Comparison of ENCODE assay signal across 13 cellular contexts in genomic region chr6:101761124-101761601, GRCh38.
A peak's percentile ranks its signal among the peaks of the same experiment; 100 is the strongest.
DNase-seq lines count a peak whose midpoint lies in the region; ATAC-seq and TF ChIP-seq lines count a peak whose summit lies in the region.
"Had no signal": no experiment of that assay in that cellular context is flagged by ENCODE, and none has a peak within 500 bp of the region (broad histone marks: within the 10 kb centered on the region; RNA-seq: fewer than 3 reads in every experiment).

No MANE protein-coding gene starts in this region.

- no peak overlapping the region for H3K4me3 Mint-ChIP-seq in activated CD4-positive, alpha-beta T cell treated with anti-CD3 and anti-CD28 coated beads, Interleukin-2, amount 10 ng/mL, durations not matched to agents 7 days and 5 days
- H3K4me3 Mint-ChIP-seq: stimulated activated naive CD8-positive, alpha-beta T cell treated with anti-CD3 and anti-CD28 coated beads, Interleukin-15, Interleukin-2, amounts not matched to agents 100 ng/mL and 50 ng/mL, for 24 hours had no signal

- ATAC-seq in left lung: peak; percentile 72
- no peak for ATAC-seq in GM18907 (IDR thresholded peaks at IDR 0.05; ENCODE audit: unreplicated experiment)
- ATAC-seq: activated CD4-positive, CD25-positive, alpha-beta regulatory T cell treated with anti-CD3 and anti-CD28 coated beads, Interleukin-2, amount 50 U/mL, for 24 hours had no signal

- no peaks in the 10 kb centered on the region for H3K27me3 Mint-ChIP-seq in activated CD4-positive, alpha-beta T cell treated with anti-CD3 and anti-CD28 coated beads, Interleukin-2, amount 10 ng/mL, durations not matched to agents 7 days and 5 days
- H3K27me3 Mint-ChIP-seq: stimulated activated naive CD8-positive, alpha-beta T cell treated with anti-CD3 and anti-CD28 coated beads, Interleukin-15, Interleukin-2, amounts not matched to agents 100 ng/mL and 50 ng/mL, for 24 hours had no signal

- H3K27me3 ChIP-seq in left lung: no peaks in the 10 kb centered on the region

- H3K4me1 Mint-ChIP-seq in activated CD4-positive, alpha-beta T cell treated with anti-CD3 and anti-CD28 coated beads, Interleukin-2, amount 10 ng/mL, durations not matched to agents 7 days and 5 days: no peaks in the 10 kb centered on the region

- POLR2A ChIA-PET in activated CD4-positive, alpha-beta T cell treated with anti-CD3 and anti-CD28 coated beads, Interleukin-2, amount 10 ng/mL, durations not matched to agents 7 days and 5 days (lab: Charles Lee): no interaction called here

- H3K9me3 Mint-ChIP-seq in activated CD4-positive, alpha-beta T cell treated with anti-CD3 and anti-CD28 coated beads, Interleukin-2, amount 10 ng/mL, durations not matched to agents 7 days and 5 days: no peaks in the 10 kb centered on the region
- H3K9me3 Mint-ChIP-seq: stimulated activated naive CD8-positive, alpha-beta T cell treated with anti-CD3 and anti-CD28 coated beads, Interleukin-15, Interleukin-2, amounts not matched to agents 100 ng/mL and 50 ng/mL, for 24 hours had no signal

- no peak overlapping the region for H3K4me3 ChIP-seq in left lung

- TF ChIP-seq CTCF in left lung (IDR thresholded peaks at IDR 0.05): no peak

- H3K36me3 Mint-ChIP-seq in activated CD4-positive, alpha-beta T cell treated with anti-CD3 and anti-CD28 coated beads, Interleukin-2, amount 10 ng/mL, durations not matched to agents 7 days and 5 days (ENCODE audit: low read depth): no peaks in the 10 kb centered on the region

- CTCF ChIA-PET in activated CD4-positive, alpha-beta T cell treated with anti-CD3 and anti-CD28 coated beads, Interleukin-2, amount 10 ng/mL, durations not matched to agents 7 days and 5 days (lab: Charles Lee): no interaction called here

- no peak overlapping the region for H3K27ac Mint-ChIP-seq in activated CD4-positive, alpha-beta T cell treated with anti-CD3 and anti-CD28 coated beads, Interleukin-2, amount 10 ng/mL, durations not matched to agents 7 days and 5 days
- H3K27ac Mint-ChIP-seq: stimulated activated naive CD8-positive, alpha-beta T cell treated with anti-CD3 and anti-CD28 coated beads, Interleukin-15, Interleukin-2, amounts not matched to agents 100 ng/mL and 50 ng/mL, for 24 hours had no signal

- peaks cover 0 to 3% of the 10 kb centered on the region in 2 donors for H3K4me1 ChIP-seq in left lung

- intact Hi-C loops in left lung (cut with DNase I): no loop called here

- H3K27ac ChIP-seq in left lung: no peak overlapping the region

- peak; percentile 65 for DNase-seq in AG20443 (ENCODE audit: low spot score)
- DNase-seq in Kasumi-1 (lab: John Stamatoyannopoulos, UW): peak; percentile 36 to 39
- DNase-seq in amniotic epithelial cell (ENCODE audit: low read depth): peak; percentile 97
- no peak for DNase-seq in left lung
- no peak for DNase-seq in NCI-H2227 (lab: John Stamatoyannopoulos, UW; ENCODE audit: unreplicated experiment)
- DNase-seq in activated CD4-positive, alpha-beta T cell treated with anti-CD3 and anti-CD28 coated beads, Interleukin-2, amount 10 ng/mL, durations not matched to agents 7 days and 5 days: no peak
- no peak for DNase-seq in islet precursor cell
- DNase-seq: activated effector memory CD4-positive, alpha-beta T cell treated with anti-CD3 and anti-CD28 coated beads, Interleukin-2, amount 50 U/mL, for 16 hours; NCI-H2081 treated with DMSO at 0.1 percent for 48 hours; stimulated activated CD4-positive, alpha-beta T cell treated with anti-CD3 and anti-CD28 coated beads, Interleukin-2, amount 100 ng/mL, for 24 hours had no signal

- H3K36me3 ChIP-seq in left lung: no peaks in the 10 kb centered on the region

- H3K9me3 ChIP-seq in left lung: no peaks in the 10 kb centered on the region

Comparison
In these comparisons a context has a peak if more than half of its experiments do, and no peak if none do; other contexts are left out.
1. DNase-seq: peak in AG20443 (single experiment), Kasumi-1 (2 of 2) and amniotic epithelial cell (single experiment); none in left lung (0 of 2), NCI-H2227 (single experiment), activated CD4-positive, alpha-beta T cell treated with anti-CD3 and anti-CD28 coated beads, Interleukin-2, amount 10 ng/mL, durations not matched to agents 7 days and 5 days (single experiment) and islet precursor cell (single experiment).